In the genomic region with DNA sequence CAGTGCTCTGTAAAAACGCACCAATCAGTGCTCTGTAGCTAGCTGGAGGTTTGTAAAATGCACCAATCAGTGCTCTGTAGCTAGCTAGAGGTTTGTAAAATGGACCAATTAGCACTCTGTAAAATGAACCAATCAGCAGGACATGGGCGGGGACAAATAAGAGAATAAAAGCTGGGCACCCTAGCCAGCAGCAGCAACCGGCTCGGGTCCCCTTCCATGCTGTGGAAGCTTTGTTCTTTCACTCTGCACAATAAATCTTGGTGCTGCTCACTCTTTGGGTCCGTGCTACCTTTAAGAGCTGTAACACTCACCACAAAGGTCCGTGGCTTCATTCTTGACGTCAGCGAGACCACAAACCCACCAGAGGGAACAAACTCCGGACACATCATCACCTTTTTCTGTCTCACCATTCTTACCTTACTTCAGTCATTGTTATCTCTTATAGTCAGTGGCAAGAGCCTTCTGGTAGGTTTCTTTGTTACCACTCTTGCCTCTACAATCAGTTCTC, we compare ENCODE assay signal across 1 cellular context.
TF ChIP-seq lines count a peak whose summit lies in the region.

No MANE protein-coding gene starts in this region.

TF ChIP-seq in GM12878, 131 proteins besides CTCF, POLR2A, EP300 and RAD21 (continued from another document):
- peak; percentile 69 for TF ChIP-seq MLLT1 (IDR thresholded peaks at IDR 0.05)
- TF ChIP-seq MTA2 (IDR thresholded peaks at IDR 0.05; ENCODE audit: low read depth): peak; percentile 74; the same call in 1 of the 2 replicates
- TF ChIP-seq ATF7 (IDR thresholded peaks at IDR 0.05; ENCODE audit: low read depth): peak; percentile 61; the same call in 1 of the 2 replicates
- peak; percentile 53; the same call in 1 of the 2 replicates for TF ChIP-seq RUNX3 (IDR thresholded peaks at IDR 0.05; ENCODE audit: low read length)
- TF ChIP-seq SP1 (IDR thresholded peaks at IDR 0.05; ENCODE audit: low read depth, low read length): peak; percentile 48
- TF ChIP-seq DPF2 (IDR thresholded peaks at IDR 0.05): peak; percentile 60
- TF ChIP-seq NR2F1 (conservative IDR thresholded peaks at IDR 0.05): peak; percentile 76; the same call in 1 of the 2 replicates
- TF ChIP-seq POLR2AphosphoS5 (IDR thresholded peaks at IDR 0.05; ENCODE audit: low read length): peak; percentile 57; the same call in 1 of the 2 replicates
- TF ChIP-seq PAX5 (IDR thresholded peaks at IDR 0.05; ENCODE audit: borderline replicate concordance, low read depth, low read length): peak; percentile 51
- TF ChIP-seq BHLHE40 (IDR thresholded peaks at IDR 0.05; ENCODE audit: borderline replicate concordance in 1 of 2, low read depth in 2 of 2, low read length in 1 of 2): peak in 1 of 2 experiments; percentile 31; a peak in 1 of 4 replicates
- TF ChIP-seq MEF2B (IDR thresholded peaks at IDR 0.05; ENCODE audit: partially characterized antibody, poor library complexity, severe bottlenecking): peak; percentile 16
- TF ChIP-seq BCL11A (IDR thresholded peaks at IDR 0.05; ENCODE audit: low read depth, low read length): peak; percentile 66; the same call in 1 of the 2 replicates
- TF ChIP-seq IKZF1 (conservative IDR thresholded peaks at IDR 0.05): peak; percentile 24; the same call in 1 of the 2 replicates
- TF ChIP-seq CBFB (IDR thresholded peaks at IDR 0.05; ENCODE audit: low read depth): 0 out of 2 replicates have a peak, but pooled peaks have one; percentile 18
- TF ChIP-seq CREM (IDR thresholded peaks at IDR 0.05; ENCODE audit: low read depth): peak; percentile 39; the same call in 1 of the 2 replicates
